Comparison of ENCODE assay signal across 12 cellular contexts in genomic region chr6:3381233-3382065, GRCh38.
DNase-seq lines count a peak whose midpoint lies in the region; ATAC-seq, FAIRE-seq and TF ChIP-seq lines count a peak whose summit lies in the region.
"Had no signal": no experiment of that assay in that cellular context is flagged by ENCODE, and none has a peak within 500 bp of the region (broad histone marks: within the 10 kb centered on the region; RNA-seq: fewer than 3 reads in every experiment).

No MANE protein-coding gene starts in this region.

- H3K4ac ChIP-seq in IMR-90 (ENCODE audit: low read depth, low read length), result no peak overlapping the region
- no peak overlapping the region for H3K4ac ChIP-seq in neuronal stem cell (ENCODE audit: low read length)

- H3K27ac ChIP-seq in IMR-90 (ENCODE audit: insufficient read depth, low read length) (no peak overlapping the region), GM12878 (ENCODE audit: control insufficient read depth, insufficient read depth) (peak overlapping the region; percentile 37), neuronal stem cell (replicated peaks; ENCODE audit: low read length) (no peak overlapping the region)

- H2AK9ac ChIP-seq in IMR-90 (replicated peaks; ENCODE audit: low read depth, low read length, poor library complexity), result peak overlapping the region; percentile 11

- WGBS in IMR-90 (ENCODE audit: extremely low coverage in 2 of 2, insufficient read length in 1 of 2), 2 experiments, result no CpG with 5 or more reads among the region's 8 CpGs
- 17% methylated on average over 8 of the region's 8 CpGs for WGBS in GM12878 (ENCODE audit: insufficient coverage, insufficient replicate concordance, low lambda C conversion rate, missing lambda C conversion rate)
- no CpG with 5 or more reads among the region's 8 CpGs for WGBS in neuronal stem cell (ENCODE audit: extremely low coverage in 2 of 2, insufficient read length in 2 of 2, insufficient replicate concordance in 1 of 2), 2 donors

- H3K4me3 Mint-ChIP-seq in nephron progenitor cell (no peak overlapping the region), natural killer cell (no peak overlapping the region)

- no peak overlapping the region for H3K56ac ChIP-seq in IMR-90 (ENCODE audit: extremely low read depth, insufficient read depth, low read length)

- H3K79me2 ChIP-seq in GM12878 (ENCODE audit: control insufficient read depth, insufficient read depth, low read length), result no peaks in the 10 kb centered on the region

- ATAC-seq in IMR-90 (ENCODE audit: low read depth) (no peak), GM12878 (peak; percentile 23; the same call in 2 of the 3 replicates), natural killer cell (no peak)

- POLR2A ChIA-PET in IMR-90 (lab: Charles Lee; ENCODE audit: unreplicated experiment), result no interaction called here
- POLR2A ChIA-PET in GM12878 (lab: Charles Lee), result interaction anchor here (0.8 to 3.0 kb wide), 8 partner anchors 10 to 640 kb away, joined by 3 to 17 read pairs (median 4); a partner anchor contains a TSS

- in situ Hi-C loops in IMR-90 (cut with MboI; ENCODE audit: low sequenced_read_pairs), result no loop called here
- in situ Hi-C loops in GM12878 (cut with MboI), result no loop called here

- RAD21 ChIA-PET in GM12878 (lab: Charles Lee; ENCODE audit: unreplicated experiment), result interaction anchor here (0.7 to 2.9 kb wide), 16 partner anchors 10 to 101 kb away, joined by 3 to 21 read pairs (median 4); no protein-coding TSS in a partner anchor

- BruUV-seq in IMR-90 (replicated peaks; lab: Mats Ljungman, UMichigan), result no TSS peak
- no TSS peak for BruUV-seq in GM12878 (replicated peaks; lab: Mats Ljungman, UMichigan)

- H3K4me1 Mint-ChIP-seq in nephron progenitor cell, result peaks cover 89% of the 10 kb centered on the region
- peaks cover 6 to 7% of the 10 kb centered on the region in 2 donors for H3K4me1 Mint-ChIP-seq in natural killer cell

- dilution Hi-C loops in IMR-90 (cut with HindIII; ENCODE audit: low sequenced_read_pairs, unreplicated experiment), result no loop called here

- no peak for TF ChIP-seq EP300 in GM12878 (IDR thresholded peaks at IDR 0.05; ENCODE audit: borderline replicate concordance in 1 of 2, control insufficient read depth in 1 of 2, low read depth in 2 of 2, low read length in 2 of 2)

- H3K4me2 ChIP-seq in IMR-90 (ENCODE audit: low read depth, low read length), result no peak overlapping the region
- H3K4me2 ChIP-seq in GM12878 (ENCODE audit: control insufficient read depth, insufficient read depth), result no peak overlapping the region
- no peak overlapping the region for H3K4me2 ChIP-seq in neuronal stem cell (ENCODE audit: insufficient read depth, low read length, poor library complexity, severe bottlenecking)

- H3K18ac ChIP-seq in IMR-90 (ENCODE audit: low read depth, low read length) (no peak overlapping the region), neuronal stem cell (ENCODE audit: low read length) (no peak overlapping the region)

- H4K91ac ChIP-seq in IMR-90 (ENCODE audit: insufficient read depth, low read depth, low read length) (no peak overlapping the region), neuronal stem cell (ENCODE audit: low read depth, low read length, poor library complexity) (no peak overlapping the region)

- H2AFZ ChIP-seq in IMR-90 (replicated peaks; ENCODE audit: low read length, poor library complexity) (no peak overlapping the region), GM12878 (ENCODE audit: control insufficient read depth, low read depth, low read length) (peak overlapping the region; percentile 15), neuronal stem cell (ENCODE audit: low read length) (no peak overlapping the region)

- H3K36me3 ChIP-seq in IMR-90 (ENCODE audit: control insufficient read depth, insufficient read depth, low read length) (no peaks in the 10 kb centered on the region), GM12878 (ENCODE audit: control insufficient read depth in 2 of 2, insufficient read depth in 2 of 2, low read length in 1 of 2) (no peaks in the 10 kb centered on the region), neuronal stem cell (replicated peaks in 1 of 2; ENCODE audit: control insufficient read depth in 2 of 2, insufficient read depth in 2 of 2, low read length in 2 of 2) (no peaks in the 10 kb centered on the region)
- H3K36me3 ChIP-seq: MG63 had no signal

- peaks cover 32% of the 10 kb centered on the region for H3K27me3 ChIP-seq in IMR-90 (ENCODE audit: control insufficient read depth, insufficient read depth, low read length)
- H3K27me3 ChIP-seq in GM12878 (replicated peaks in 1 of 2; ENCODE audit: control insufficient read depth in 2 of 2, insufficient read depth in 2 of 2, low read length in 1 of 2), result no peaks in the 10 kb centered on the region
- no peaks in the 10 kb centered on the region for H3K27me3 ChIP-seq in neuronal stem cell (ENCODE audit: control insufficient read depth in 3 of 3, insufficient read depth in 3 of 3, low read depth in 1 of 3, low read length in 3 of 3)
- H3K27me3 ChIP-seq: MG63 had no signal

- SMC1A ChIA-PET in GM12878 (lab: Charles Lee; ENCODE audit: uncharacterized antibody, unreplicated experiment), result interaction anchor here (0.6 to 6.5 kb wide), 14 partner anchors 11 to 199 kb away, joined by 3 to 103 read pairs (median 4); no protein-coding TSS in a partner anchor

- H3K14ac ChIP-seq in IMR-90 (replicated peaks; ENCODE audit: low read depth, low read length) (no peak overlapping the region), neuronal stem cell (ENCODE audit: low read length) (no peak overlapping the region)

- H3K27me3 Mint-ChIP-seq in nephron progenitor cell (ENCODE audit: low read depth, poor library complexity) (no peaks in the 10 kb centered on the region), natural killer cell (ENCODE audit: low read depth in 2 of 2) (peaks cover 32% of the 10 kb centered on the region in 2 donors)

- CTCF ChIA-PET in IMR-90 (lab: Yijun Ruan, JAX), result no interaction called here
- CTCF ChIA-PET in GM12878 (lab: Yijun Ruan, JAX), result interaction anchor here (0.7 to 3.8 kb wide), 13 partner anchors 10 to 100 kb away, joined by 3 to 16 read pairs (median 3); no protein-coding TSS in a partner anchor

- H4K5ac ChIP-seq in IMR-90 (ENCODE audit: low read depth, low read length), result no peak overlapping the region

- H2BK20ac ChIP-seq in IMR-90 (ENCODE audit: low read depth, low read length), result no peak overlapping the region

- H3K27ac Mint-ChIP-seq in nephron progenitor cell (no peak overlapping the region), natural killer cell (no peak overlapping the region)

- H2BK5ac ChIP-seq in IMR-90 (ENCODE audit: low read depth, low read length, poor library complexity, severe bottlenecking) (no peak overlapping the region), neuronal stem cell (ENCODE audit: low read length) (no peak overlapping the region)

- H2AK5ac ChIP-seq in IMR-90 (ENCODE audit: low read depth, low read length) (no peak overlapping the region), neuronal stem cell (ENCODE audit: low read depth, low read length) (no peak overlapping the region)

- intact Hi-C loops in IMR-90 (cut with micrococcal nuclease) (no loop called here), GM12878 (cut with micrococcal nuclease; ENCODE audit: unreplicated experiment) (loop anchor here (2.0 to 5.0 kb wide), 2 partner anchors 25 to 49 kb away; no protein-coding TSS in a partner anchor), natural killer cell (cut with micrococcal nuclease) (no loop called here)

- H3K79me1 ChIP-seq in IMR-90 (ENCODE audit: low read depth in 1 of 2, low read length in 2 of 2), result no peaks in the 10 kb centered on the region
- H3K79me1 ChIP-seq in neuronal stem cell (ENCODE audit: low read depth, low read length), result no peaks in the 10 kb centered on the region

- no peaks in the 10 kb centered on the region for H3K9me1 ChIP-seq in IMR-90 (ENCODE audit: insufficient read depth, low read length)

- H3K36me3 Mint-ChIP-seq in nephron progenitor cell (ENCODE audit: low read depth), result peaks cover 7% of the 10 kb centered on the region
- H3K36me3 Mint-ChIP-seq in natural killer cell, result no peaks in the 10 kb centered on the region

- TF ChIP-seq CTCF in IMR-90 (conservative IDR thresholded peaks at IDR 0.05; ENCODE audit: low read depth, low read length), result no peak
- TF ChIP-seq CTCF in GM12878 (IDR thresholded peaks at IDR 0.05 in 2 of 3, conservative IDR thresholded peaks at IDR 0.05 in 1 of 3; ENCODE audit: control insufficient read depth in 2 of 3, extremely low read depth in 1 of 3, insufficient read depth in 1 of 3, low read depth in 3 of 3, low read length in 3 of 3), result no peak
- no peak for TF ChIP-seq CTCF in nephron progenitor cell (IDR thresholded peaks at IDR 0.05)
- no peak for TF ChIP-seq CTCF in natural killer cell (IDR thresholded peaks at IDR 0.05)

- H3K4me3 ChIP-seq in IMR-90 (ENCODE audit: insufficient read depth, low read depth, low read length), result no peak overlapping the region
- H3K4me3 ChIP-seq in GM12878, result no peak overlapping the region
- H3K4me3 ChIP-seq in neuronal stem cell (ENCODE audit: low read length in 2 of 2), result no peak overlapping the region
- H3K4me3 ChIP-seq: lung, MG63 had no signal

- DNase-seq in IMR-90 (no peak), GM12878 (ENCODE audit: low read depth, low spot score) (no peak), hippocampal formation (lab: John Stamatoyannopoulos, UW) (peak; percentile 82 to 94), retina (peak; percentile 72), neuronal stem cell (ENCODE audit: low spot score) (no peak), nephron progenitor cell (no peak), natural killer cell (no peak)
- DNase-seq: MG63, NCI-H510A, SIG-M5 had no signal

- H3K9ac ChIP-seq in IMR-90 (ENCODE audit: low read depth, low read length), result no peak overlapping the region
- no peak overlapping the region for H3K9ac ChIP-seq in GM12878 (ENCODE audit: control insufficient read depth, insufficient read depth, low read length)
- H3K9ac ChIP-seq in neuronal stem cell (ENCODE audit: low read depth, low read length, poor library complexity), result no peak overlapping the region

- H3K9me3 Mint-ChIP-seq in nephron progenitor cell, result no peaks in the 10 kb centered on the region
- no peaks in the 10 kb centered on the region for H3K9me3 Mint-ChIP-seq in natural killer cell

- H2BK120ac ChIP-seq in IMR-90 (ENCODE audit: low read depth, low read length) (no peak overlapping the region), neuronal stem cell (ENCODE audit: low read depth, low read length) (no peak overlapping the region)

- H2BK15ac ChIP-seq in IMR-90 (ENCODE audit: low read depth, low read length), result no peak overlapping the region
- no peak overlapping the region for H2BK15ac ChIP-seq in neuronal stem cell (ENCODE audit: low read length)

- no peak overlapping the region for H3K23ac ChIP-seq in IMR-90 (ENCODE audit: low read depth, low read length)
- H3K23ac ChIP-seq in neuronal stem cell (ENCODE audit: low read depth, low read length, poor library complexity), result no peak overlapping the region

- FAIRE-seq in GM12878 (lab: Jason Lieb, UNC), result no peak
- FAIRE-seq: TTC549 had no signal

- no peak for TF ChIP-seq POLR2A in IMR-90 (IDR thresholded peaks at IDR 0.05; ENCODE audit: low read depth, low read length)
- TF ChIP-seq POLR2A in GM12878 (IDR thresholded peaks at IDR 0.05; ENCODE audit: low read depth, low read length), result no peak

- no peaks in the 10 kb centered on the region for H4K20me1 ChIP-seq in IMR-90 (ENCODE audit: insufficient read depth, low read length)
- H4K20me1 ChIP-seq in GM12878 (ENCODE audit: control insufficient read depth, insufficient read depth), result no peaks in the 10 kb centered on the region

- H3K9me3 ChIP-seq in IMR-90 (ENCODE audit: control insufficient read depth, insufficient read depth, low read length) (no peaks in the 10 kb centered on the region), GM12878 (replicated peaks; ENCODE audit: control insufficient read depth, insufficient read depth, low read length) (no peaks in the 10 kb centered on the region), neuronal stem cell (replicated peaks in 1 of 2; ENCODE audit: control insufficient read depth in 2 of 2, insufficient read depth in 1 of 2, low read depth in 1 of 2, low read length in 2 of 2) (no peaks in the 10 kb centered on the region)
- H3K9me3 ChIP-seq: MG63 had no signal

- no peak overlapping the region for H4K8ac ChIP-seq in IMR-90 (ENCODE audit: low read depth in 2 of 2, low read length in 2 of 2)
- no peak overlapping the region for H4K8ac ChIP-seq in neuronal stem cell (ENCODE audit: low read depth, low read length)

- no peak overlapping the region for H2BK12ac ChIP-seq in neuronal stem cell (ENCODE audit: low read length)

- H3K4me1 ChIP-seq in IMR-90 (ENCODE audit: control insufficient read depth, insufficient read depth, low read length) (0 out of 2 replicates have a peak, but pooled peaks cover 2% of the 10 kb centered on the region), GM12878 (ENCODE audit: control insufficient read depth, insufficient read depth, low read length) (peaks cover 49% of the 10 kb centered on the region), neuronal stem cell (ENCODE audit: control insufficient read depth in 2 of 2, insufficient read depth in 1 of 2, low read depth in 1 of 2, low read length in 2 of 2) (peaks cover 10 to 21% of the 10 kb centered on the region in 2 donors)

- TF ChIP-seq RAD21 in IMR-90 (IDR thresholded peaks at IDR 0.05; ENCODE audit: low read length) (no peak), GM12878 (IDR thresholded peaks at IDR 0.05; ENCODE audit: insufficient read depth, low read depth, low read length) (no peak)

Comparison
In these comparisons a context has a peak if more than half of its experiments do, and no peak if none do; other contexts are left out.
1. DNase-seq: peak in hippocampal formation (2 of 2) and retina (single experiment); none in IMR-90 (single experiment), GM12878 (single experiment), neuronal stem cell (single experiment), nephron progenitor cell (single experiment) and natural killer cell (single experiment).